ENCODE assay signal across 8 cellular contexts in the genomic region with DNA sequence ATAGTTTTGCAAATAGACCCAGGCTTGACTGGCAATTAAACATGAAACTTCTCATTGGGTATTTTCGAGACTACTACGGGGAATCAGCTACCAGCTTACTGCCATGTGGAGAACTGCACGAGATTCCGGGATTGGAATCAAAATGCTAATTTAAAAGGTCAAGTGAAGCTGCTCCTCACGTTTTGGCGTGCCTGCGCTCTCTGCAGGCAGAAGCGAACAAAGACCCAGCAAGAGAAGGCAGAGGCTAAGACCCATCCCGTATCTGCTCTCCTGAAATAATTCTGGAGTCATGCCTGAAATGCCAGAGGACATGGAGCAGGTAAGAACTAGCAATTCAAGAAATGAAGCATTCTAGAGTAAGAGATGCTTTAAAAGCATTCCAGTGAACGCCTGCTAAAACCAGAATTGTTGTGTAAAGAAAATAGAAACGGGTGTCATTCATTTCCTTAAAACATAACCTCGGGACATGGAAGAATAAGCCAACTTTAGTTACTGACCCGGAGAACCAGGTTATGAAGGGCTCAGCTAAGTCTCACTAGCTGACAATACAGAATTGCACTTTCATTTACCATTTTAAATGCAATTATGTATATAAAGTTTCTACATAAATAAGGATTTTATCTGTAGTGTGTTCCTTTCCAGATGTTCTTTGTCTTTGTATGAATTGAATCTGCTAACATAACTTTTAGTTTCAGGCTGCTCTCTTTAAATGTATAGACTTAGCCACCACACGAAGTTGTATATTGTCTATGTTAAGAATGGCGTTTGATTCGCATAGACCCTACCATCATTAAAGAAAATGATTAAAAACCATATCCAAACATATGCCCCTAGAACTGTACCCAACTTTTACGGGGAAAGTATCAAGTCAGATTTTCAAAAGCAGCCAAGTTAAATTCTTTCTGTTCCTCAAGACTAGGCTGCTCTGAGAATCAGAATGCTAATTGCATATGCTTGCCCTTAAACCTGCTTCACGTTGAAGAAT. TPM values are rescaled to one million over a fixed set of nuclear protein-coding genes. Genes with fewer than 3 reads are reported as not detected.
DNase-seq lines count a peak whose midpoint lies in the region; ATAC-seq and TF ChIP-seq lines count a peak whose summit lies in the region.

No MANE protein-coding gene starts in this region.

- peak overlapping the region; percentile 98 to 99 (median 99) for H3K27ac Mint-ChIP-seq in brain

- no peaks in the 10 kb centered on the region for H3K9me3 Mint-ChIP-seq in brain

- peak; percentile 9 for ATAC-seq in HG03460 (IDR thresholded peaks at IDR 0.05; ENCODE audit: unreplicated experiment)
- ATAC-seq in GM19397 (IDR thresholded peaks at IDR 0.05; ENCODE audit: unreplicated experiment), result no peak

- in situ Hi-C loops in SK-MEL-5 (cut with HindIII; ENCODE audit: low pct_unique_long_range_greater_than_20kb, low sequenced_read_pairs), result no loop called here

- H3K4me1 Mint-ChIP-seq in brain, result peaks cover 50% of the 10 kb centered on the region

- peaks cover 8% of the 10 kb centered on the region for H3K27me3 Mint-ChIP-seq in brain

- peak; percentile 91 for DNase-seq in ELF-1 (ENCODE audit: low read depth, low spot score)
- DNase-seq in SK-MEL-5 (ENCODE audit: low read depth, low spot score), result peak; percentile 82
- DNase-seq in iPS DF 19.7 (ENCODE audit: low read depth, low spot score), result peak; percentile 95
- peak; percentile 81 for DNase-seq in renal cortical epithelial cell (ENCODE audit: low read depth)
- no peak for DNase-seq in NCI-H2107 (lab: John Stamatoyannopoulos, UW)

- peak overlapping the region; percentile 95 to 99 (median 97) for H3K4me3 Mint-ChIP-seq in brain

- H3K36me3 Mint-ChIP-seq in brain, result no peaks in the 10 kb centered on the region

- TF ChIP-seq CTCF in brain (conservative IDR thresholded peaks at IDR 0.05), result peak; percentile 14 to 40

RNA-seq across cellular contexts. Expression of gene MAT2B, which starts 2.0 kb away (rescaled TPM):
- total RNA-seq in SK-MEL-5 (2014; rRNA removed; shearing (Covaris generic)), result 43.2 and 48.9 TPM in 2 replicates
- 40.7 and 49.9 TPM in 2 replicates for polyA plus RNA-seq in SK-MEL-5 (2015; cell fraction: cytosol; rRNA removed)
- polyA plus RNA-seq in SK-MEL-5 (2015; cell fraction: nucleus; rRNA removed), result 22.6 and 29.3 TPM in 2 replicates
- 25.7 TPM for polyA plus RNA-seq in brain (ENCODE audit: insufficient read depth, low read depth, low replicate concordance)
- 67.0 and 80.6 TPM in 2 replicates for total RNA-seq in renal cortical epithelial cell

RNA-seq across cellular contexts. Expression of gene HMMR, which starts 43.0 kb away (rescaled TPM):
- total RNA-seq in SK-MEL-5 (2014; rRNA removed; shearing (Covaris generic)), result 47.6 and 52.9 TPM in 2 replicates
- 28.2 and 37.5 TPM in 2 replicates for polyA plus RNA-seq in SK-MEL-5 (2015; cell fraction: cytosol; rRNA removed)
- 24.0 and 38.3 TPM in 2 replicates for polyA plus RNA-seq in SK-MEL-5 (2015; cell fraction: nucleus; rRNA removed)
- 7.5 TPM for polyA plus RNA-seq in brain (ENCODE audit: insufficient read depth, low read depth, low replicate concordance)
- 1.4 and 18.9 TPM in 2 replicates for total RNA-seq in renal cortical epithelial cell

RNA-seq across cellular contexts. Expression of gene NUDCD2, which starts 43.5 kb away (rescaled TPM):
- 6.1 and 6.3 TPM in 2 replicates for total RNA-seq in SK-MEL-5 (2014; rRNA removed; shearing (Covaris generic))
- 2.9 and 3.7 TPM in 2 replicates for polyA plus RNA-seq in SK-MEL-5 (2015; cell fraction: cytosol; rRNA removed)
- polyA plus RNA-seq in SK-MEL-5 (2015; cell fraction: nucleus; rRNA removed), result 12.8 and 13.5 TPM in 2 replicates
- 36.3 TPM for polyA plus RNA-seq in brain (ENCODE audit: insufficient read depth, low read depth, low replicate concordance)
- 3.8 and 5.3 TPM in 2 replicates for total RNA-seq in renal cortical epithelial cell
